17 cellular contexts compared by ENCODE assay signal in the genomic region with DNA sequence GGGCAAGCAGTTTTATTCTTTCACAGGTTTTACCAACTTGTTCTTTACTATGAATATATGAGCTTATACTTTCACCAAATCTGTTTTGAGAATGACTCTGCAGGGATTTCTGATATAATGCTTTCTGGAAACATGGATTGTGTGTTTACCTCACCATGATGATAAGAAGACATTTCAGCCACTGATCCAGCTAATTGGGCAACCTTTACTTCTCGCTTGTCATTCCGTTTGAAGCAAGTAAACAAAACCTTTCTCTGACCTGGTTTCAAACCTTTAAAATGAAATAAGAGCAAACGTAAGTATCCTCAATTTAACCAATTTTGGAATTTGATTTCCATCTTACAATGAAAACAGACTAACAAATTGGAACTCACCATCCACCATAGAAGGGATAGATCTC. TPM values are rescaled to one million over a fixed set of nuclear protein-coding genes. Genes with fewer than 3 reads are reported as not detected.
"Had no signal": no experiment of that assay in that cellular context is flagged by ENCODE, and none has a peak within 500 bp of the region (broad histone marks: within the 10 kb centered on the region; RNA-seq: fewer than 3 reads in every experiment).

No MANE protein-coding gene starts in this region.

- H3K27ac Mint-ChIP-seq: activated CD8-positive, alpha-beta T cell treated with anti-CD3 and anti-CD28 coated beads for 36 hours; activated naive CD8-positive, alpha-beta T cell treated with anti-CD3 and anti-CD28 coated beads, Interleukin-2, amount 50 U/mL, for 24 hours; activated T-cell treated with anti-CD3 and anti-CD28 coated beads, Interleukin-2, amount 50 U/mL, for 72 hours; nephron; stimulated activated naive CD8-positive, alpha-beta T cell treated with anti-CD3 and anti-CD28 coated beads, Interleukin-15, Interleukin-2, amounts not matched to agents 100 ng/mL and 50 ng/mL, for 24 hours had no signal

- H3K4me3 Mint-ChIP-seq: activated CD8-positive, alpha-beta T cell treated with anti-CD3 and anti-CD28 coated beads for 36 hours; activated naive CD8-positive, alpha-beta T cell treated with anti-CD3 and anti-CD28 coated beads, Interleukin-2, amount 50 U/mL, for 24 hours; activated T-cell treated with anti-CD3 and anti-CD28 coated beads, Interleukin-2, amount 50 U/mL, for 72 hours; nephron; stimulated activated naive CD8-positive, alpha-beta T cell treated with anti-CD3 and anti-CD28 coated beads, Interleukin-15, Interleukin-2, amounts not matched to agents 100 ng/mL and 50 ng/mL, for 24 hours had no signal

- H3K27me3 Mint-ChIP-seq: activated CD8-positive, alpha-beta T cell treated with anti-CD3 and anti-CD28 coated beads for 36 hours; activated naive CD8-positive, alpha-beta T cell treated with anti-CD3 and anti-CD28 coated beads, Interleukin-2, amount 50 U/mL, for 24 hours; stimulated activated naive CD8-positive, alpha-beta T cell treated with anti-CD3 and anti-CD28 coated beads, Interleukin-15, Interleukin-2, amounts not matched to agents 100 ng/mL and 50 ng/mL, for 24 hours had no signal

- DNase-seq: activated CD8-positive, alpha-beta memory T cell treated with anti-CD3 and anti-CD28 coated beads, Interleukin-2, amount 50 U/mL, for 4 hours; activated CD8-positive, alpha-beta T cell treated with anti-CD3 and anti-CD28 coated beads for 36 hours; activated naive CD4-positive, alpha-beta T cell; activated naive CD8-positive, alpha-beta T cell treated with anti-CD3 and anti-CD28 coated beads, Interleukin-2, amount 50 U/mL, for 24 hours; activated T-cell treated with anti-CD3 and anti-CD28 coated beads, Interleukin-2, amount 50 U/mL, for 72 hours; erythroblast; hippocampal formation; kidney; left ventricle myocardium inferior; occipital lobe; psoas muscle; trophoblast cell had no signal

- H3K9me3 Mint-ChIP-seq: activated CD8-positive, alpha-beta T cell treated with anti-CD3 and anti-CD28 coated beads for 36 hours; activated naive CD8-positive, alpha-beta T cell treated with anti-CD3 and anti-CD28 coated beads, Interleukin-2, amount 50 U/mL, for 24 hours; activated T-cell treated with anti-CD3 and anti-CD28 coated beads, Interleukin-2, amount 50 U/mL, for 72 hours; nephron; stimulated activated naive CD8-positive, alpha-beta T cell treated with anti-CD3 and anti-CD28 coated beads, Interleukin-15, Interleukin-2, amounts not matched to agents 100 ng/mL and 50 ng/mL, for 24 hours had no signal

- H3K36me3 ChIP-seq: left ventricle myocardium inferior, suprapubic skin had no signal

- H3K4me1 ChIP-seq: left ventricle myocardium inferior, psoas muscle, SJSA1, suprapubic skin had no signal

- H3K9me3 ChIP-seq: left ventricle myocardium inferior, psoas muscle, SJSA1, suprapubic skin had no signal

- H3K4me3 ChIP-seq: left ventricle myocardium inferior, psoas muscle, SJSA1, suprapubic skin had no signal

- H3K27ac ChIP-seq: left ventricle myocardium inferior, psoas muscle, SJSA1, suprapubic skin had no signal

- ATAC-seq: activated CD8-positive, alpha-beta T cell treated with anti-CD3 and anti-CD28 coated beads for 36 hours; activated naive CD8-positive, alpha-beta T cell treated with anti-CD3 and anti-CD28 coated beads, Interleukin-2, amount 50 U/mL, for 24 hours; activated T-cell treated with anti-CD3 and anti-CD28 coated beads, Interleukin-2, amount 50 U/mL, for 72 hours; psoas muscle; sciatic nerve had no signal

- H3K27me3 ChIP-seq: SJSA1, suprapubic skin had no signal

- H3K4me1 Mint-ChIP-seq: nephron had no signal

RNA-seq across cellular contexts. Expression of a gene that starts 39.5 kb away (rescaled TPM):
- total RNA-seq: activated CD8-positive, alpha-beta T cell treated with anti-CD3 and anti-CD28 coated beads for 36 hours; activated T-cell treated with anti-CD3 and anti-CD28 coated beads, Interleukin-2, amount 50 U/mL, for 72 hours; sciatic nerve; SJSA1 had no signal
